Comparison of ENCODE assay signal across 6 cellular contexts in genomic region chr21:46579394-46579793, GRCh38. TPM values are rescaled to one million over a fixed set of nuclear protein-coding genes. Genes with fewer than 3 reads are reported as not detected.
"Had no signal": no experiment of that assay in that cellular context is flagged by ENCODE, and none has a peak within 500 bp of the region (broad histone marks: within the 10 kb centered on the region; RNA-seq: fewer than 3 reads in every experiment).

No MANE protein-coding gene starts in this region.

RNA-seq across cellular contexts. Expression of gene S100B, which starts 25.5 kb away (rescaled TPM):
- total RNA-seq: activated naive CD4-positive, alpha-beta T cell treated with anti-CD3 and anti-CD28 coated beads, Interleukin-2, amount 50 U/mL, for 72 hours; activated T-helper 1 cell treated with anti-CD3 and anti-CD28 coated beads, Interleukin-12 subunit alpha, Interleukin-12 subunit beta, Interleukin-2, Interleukin-4 antibody, amounts not matched to agents 30 ng/mL and 10 ng/mL and 1 ng/mL, durations not matched to agents 14 hours and 24 hours and 36 hours; activated T-helper 17 cell treated with anti-CD3 and anti-CD28 coated beads, Interleukin-2, amount 50 U/mL, for 72 hours; activated T-helper 2 cell treated with anti-CD3 and anti-CD28 coated beads, Interferon-gamma antibody, Interleukin-2, Interleukin-4, amounts not matched to agents 10 μg/mL and 5 μg/mL and 100 μg/mL, durations not matched to agents 14 hours and 24 hours and 36 hours; bronchial epithelial cell; chondrocyte had no signal
